Comparison of ENCODE assay signal across 1 cellular context in genomic region chr6:6654599-6655575, GRCh38.
TF ChIP-seq lines count a peak whose summit lies in the region.

No MANE protein-coding gene starts in this region.

TF ChIP-seq in K562, 482 proteins besides CTCF, POLR2A, EP300 and RAD21 (continued from another document and continues in another):
- TF ChIP-seq, protein P1, sequence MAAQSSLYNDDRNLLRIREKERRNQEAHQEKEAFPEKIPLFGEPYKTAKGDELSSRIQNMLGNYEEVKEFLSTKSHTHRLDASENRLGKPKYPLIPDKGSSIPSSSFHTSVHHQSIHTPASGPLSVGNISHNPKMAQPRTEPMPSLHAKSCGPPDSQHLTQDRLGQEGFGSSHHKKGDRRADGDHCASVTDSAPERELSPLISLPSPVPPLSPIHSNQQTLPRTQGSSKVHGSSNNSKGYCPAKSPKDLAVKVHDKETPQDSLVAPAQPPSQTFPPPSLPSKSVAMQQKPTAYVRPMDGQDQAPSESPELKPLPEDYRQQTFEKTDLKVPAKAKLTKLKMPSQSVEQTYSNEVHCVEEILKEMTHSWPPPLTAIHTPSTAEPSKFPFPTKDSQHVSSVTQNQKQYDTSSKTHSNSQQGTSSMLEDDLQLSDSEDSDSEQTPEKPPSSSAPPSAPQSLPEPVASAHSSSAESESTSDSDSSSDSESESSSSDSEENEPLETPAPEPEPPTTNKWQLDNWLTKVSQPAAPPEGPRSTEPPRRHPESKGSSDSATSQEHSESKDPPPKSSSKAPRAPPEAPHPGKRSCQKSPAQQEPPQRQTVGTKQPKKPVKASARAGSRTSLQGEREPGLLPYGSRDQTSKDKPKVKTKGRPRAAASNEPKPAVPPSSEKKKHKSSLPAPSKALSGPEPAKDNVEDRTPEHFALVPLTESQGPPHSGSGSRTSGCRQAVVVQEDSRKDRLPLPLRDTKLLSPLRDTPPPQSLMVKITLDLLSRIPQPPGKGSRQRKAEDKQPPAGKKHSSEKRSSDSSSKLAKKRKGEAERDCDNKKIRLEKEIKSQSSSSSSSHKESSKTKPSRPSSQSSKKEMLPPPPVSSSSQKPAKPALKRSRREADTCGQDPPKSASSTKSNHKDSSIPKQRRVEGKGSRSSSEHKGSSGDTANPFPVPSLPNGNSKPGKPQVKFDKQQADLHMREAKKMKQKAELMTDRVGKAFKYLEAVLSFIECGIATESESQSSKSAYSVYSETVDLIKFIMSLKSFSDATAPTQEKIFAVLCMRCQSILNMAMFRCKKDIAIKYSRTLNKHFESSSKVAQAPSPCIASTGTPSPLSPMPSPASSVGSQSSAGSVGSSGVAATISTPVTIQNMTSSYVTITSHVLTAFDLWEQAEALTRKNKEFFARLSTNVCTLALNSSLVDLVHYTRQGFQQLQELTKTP (IDR thresholded peaks at IDR 0.05; ENCODE audit: low read depth in 1 of 2, partially characterized antibody in 2 of 2): no peak
- TF ChIP-seq BACH1 (tag; IDR thresholded peaks at IDR 0.05) (peak; percentile 37), BHLHE40 (IDR thresholded peaks at IDR 0.05; ENCODE audit: low read length) (0 out of 2 replicates have a peak, but pooled peaks have one; percentile 51), KLF13 (tag; IDR thresholded peaks at IDR 0.05; ENCODE audit: borderline replicate concordance, low read depth) (peak; percentile 61; the same call in 1 of the 2 replicates), ATF3 (IDR thresholded peaks at IDR 0.05) (peak; percentile 96), ATF3 (CRISPR knock-in tag; conservative IDR thresholded peaks at IDR 0.05) (no peak), MYNN (IDR thresholded peaks at IDR 0.05) (no peak), MYNN (CRISPR knock-in tag; IDR thresholded peaks at IDR 0.05) (no peak), TAF1 (IDR thresholded peaks at IDR 0.05; ENCODE audit: control insufficient read depth, extremely low read depth, insufficient read depth, low read length, severe bottlenecking) (no peak), ZKSCAN8 (CRISPR knock-in tag; IDR thresholded peaks at IDR 0.05) (peak; percentile 68; the same call in 1 of the 2 replicates), FOXA3 (CRISPR knock-in tag; conservative IDR thresholded peaks at IDR 0.05 in 1 of 2, IDR thresholded peaks at IDR 0.05 in 1 of 2) (peak in 1 of 2 experiments; percentile 35; a peak in 1 of 4 replicates), ZBTB2 (IDR thresholded peaks at IDR 0.05) (no peak), GABPB1 (CRISPR knock-in tag; IDR thresholded peaks at IDR 0.05) (no peak; the same call in 1 of the 2 replicates), CBX3 (IDR thresholded peaks at IDR 0.05; ENCODE audit: borderline replicate concordance in 1 of 2, low read length in 2 of 2) (no peak), GTF3C2 (IDR thresholded peaks at IDR 0.05; ENCODE audit: borderline replicate concordance, extremely low read depth, insufficient read length) (no peak), CTBP1 (IDR thresholded peaks at IDR 0.05; ENCODE audit: borderline replicate concordance) (peak; percentile 72; the same call in 1 of the 2 replicates), NELFE (IDR thresholded peaks at IDR 0.05; ENCODE audit: insufficient read depth, insufficient read length) (no peak), TCFL5 (CRISPR knock-in tag; conservative IDR thresholded peaks at IDR 0.05) (no peak), ZNF174 (CRISPR knock-in tag; IDR thresholded peaks at IDR 0.05) (no peak), MCM2 (IDR thresholded peaks at IDR 0.05; ENCODE audit: low read depth) (no peak), NONO (IDR thresholded peaks at IDR 0.05; ENCODE audit: low read depth in 2 of 2, low read length in 1 of 2) (no peak), DMBX1 (CRISPR knock-in tag; IDR thresholded peaks at IDR 0.05; ENCODE audit: borderline replicate concordance) (peak; percentile 96), MAZ (CRISPR knock-in tag; conservative IDR thresholded peaks at IDR 0.05 in 1 of 2, IDR thresholded peaks at IDR 0.05 in 1 of 2) (peak; percentile 89 to 100), PHF8 (IDR thresholded peaks at IDR 0.05; ENCODE audit: borderline replicate concordance, low read length) (no peak), ETV5 (CRISPR knock-in tag; IDR thresholded peaks at IDR 0.05; ENCODE audit: low read depth) (peak; percentile 80), EP400 (IDR thresholded peaks at IDR 0.05) (peak; percentile 95), ZBTB17 (CRISPR knock-in tag; IDR thresholded peaks at IDR 0.05) (peak; percentile 88; the same call in 1 of the 2 replicates), MEF2D (tag; conservative IDR thresholded peaks at IDR 0.05; ENCODE audit: low read depth) (peak; percentile 94), HES1 (IDR thresholded peaks at IDR 0.05; ENCODE audit: low read depth) (0 out of 2 replicates have a peak, but pooled peaks have one; percentile 21), POLR2AphosphoS2 (IDR thresholded peaks at IDR 0.05; ENCODE audit: low read length) (no peak)
- TF ChIP-seq, protein P2, sequence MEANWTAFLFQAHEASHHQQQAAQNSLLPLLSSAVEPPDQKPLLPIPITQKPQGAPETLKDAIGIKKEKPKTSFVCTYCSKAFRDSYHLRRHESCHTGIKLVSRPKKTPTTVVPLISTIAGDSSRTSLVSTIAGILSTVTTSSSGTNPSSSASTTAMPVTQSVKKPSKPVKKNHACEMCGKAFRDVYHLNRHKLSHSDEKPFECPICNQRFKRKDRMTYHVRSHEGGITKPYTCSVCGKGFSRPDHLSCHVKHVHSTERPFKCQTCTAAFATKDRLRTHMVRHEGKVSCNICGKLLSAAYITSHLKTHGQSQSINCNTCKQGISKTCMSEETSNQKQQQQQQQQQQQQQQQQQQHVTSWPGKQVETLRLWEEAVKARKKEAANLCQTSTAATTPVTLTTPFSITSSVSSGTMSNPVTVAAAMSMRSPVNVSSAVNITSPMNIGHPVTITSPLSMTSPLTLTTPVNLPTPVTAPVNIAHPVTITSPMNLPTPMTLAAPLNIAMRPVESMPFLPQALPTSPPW (CRISPR knock-in tag; IDR thresholded peaks at IDR 0.05): peak; percentile 44; the same call in 1 of the 2 replicates
- TF ChIP-seq, protein P3, sequence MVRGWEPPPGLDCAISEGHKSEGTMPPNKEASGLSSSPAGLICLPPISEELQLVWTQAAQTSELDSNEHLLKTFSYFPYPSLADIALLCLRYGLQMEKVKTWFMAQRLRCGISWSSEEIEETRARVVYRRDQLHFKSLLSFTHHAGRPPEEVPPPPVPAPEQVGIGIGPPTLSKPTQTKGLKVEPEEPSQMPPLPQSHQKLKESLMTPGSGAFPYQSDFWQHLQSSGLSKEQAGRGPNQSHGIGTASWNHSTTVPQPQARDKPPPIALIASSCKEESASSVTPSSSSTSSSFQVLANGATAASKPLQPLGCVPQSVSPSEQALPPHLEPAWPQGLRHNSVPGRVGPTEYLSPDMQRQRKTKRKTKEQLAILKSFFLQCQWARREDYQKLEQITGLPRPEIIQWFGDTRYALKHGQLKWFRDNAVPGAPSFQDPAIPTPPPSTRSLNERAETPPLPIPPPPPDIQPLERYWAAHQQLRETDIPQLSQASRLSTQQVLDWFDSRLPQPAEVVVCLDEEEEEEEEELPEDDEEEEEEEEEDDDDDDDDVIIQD (CRISPR knock-in tag; IDR thresholded peaks at IDR 0.05): no peak
- TF ChIP-seq, protein P4, sequence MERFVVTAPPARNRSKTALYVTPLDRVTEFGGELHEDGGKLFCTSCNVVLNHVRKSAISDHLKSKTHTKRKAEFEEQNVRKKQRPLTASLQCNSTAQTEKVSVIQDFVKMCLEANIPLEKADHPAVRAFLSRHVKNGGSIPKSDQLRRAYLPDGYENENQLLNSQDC (CRISPR knock-in tag; IDR thresholded peaks at IDR 0.05): no peak
- TF ChIP-seq, protein P5, sequence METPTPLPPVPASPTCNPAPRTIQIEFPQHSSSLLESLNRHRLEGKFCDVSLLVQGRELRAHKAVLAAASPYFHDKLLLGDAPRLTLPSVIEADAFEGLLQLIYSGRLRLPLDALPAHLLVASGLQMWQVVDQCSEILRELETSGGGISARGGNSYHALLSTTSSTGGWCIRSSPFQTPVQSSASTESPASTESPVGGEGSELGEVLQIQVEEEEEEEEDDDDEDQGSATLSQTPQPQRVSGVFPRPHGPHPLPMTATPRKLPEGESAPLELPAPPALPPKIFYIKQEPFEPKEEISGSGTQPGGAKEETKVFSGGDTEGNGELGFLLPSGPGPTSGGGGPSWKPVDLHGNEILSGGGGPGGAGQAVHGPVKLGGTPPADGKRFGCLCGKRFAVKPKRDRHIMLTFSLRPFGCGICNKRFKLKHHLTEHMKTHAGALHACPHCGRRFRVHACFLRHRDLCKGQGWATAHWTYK (CRISPR knock-in tag; IDR thresholded peaks at IDR 0.05): 0 out of 2 replicates have a peak, but pooled peaks have one; percentile 73
- TF ChIP-seq, protein P6, sequence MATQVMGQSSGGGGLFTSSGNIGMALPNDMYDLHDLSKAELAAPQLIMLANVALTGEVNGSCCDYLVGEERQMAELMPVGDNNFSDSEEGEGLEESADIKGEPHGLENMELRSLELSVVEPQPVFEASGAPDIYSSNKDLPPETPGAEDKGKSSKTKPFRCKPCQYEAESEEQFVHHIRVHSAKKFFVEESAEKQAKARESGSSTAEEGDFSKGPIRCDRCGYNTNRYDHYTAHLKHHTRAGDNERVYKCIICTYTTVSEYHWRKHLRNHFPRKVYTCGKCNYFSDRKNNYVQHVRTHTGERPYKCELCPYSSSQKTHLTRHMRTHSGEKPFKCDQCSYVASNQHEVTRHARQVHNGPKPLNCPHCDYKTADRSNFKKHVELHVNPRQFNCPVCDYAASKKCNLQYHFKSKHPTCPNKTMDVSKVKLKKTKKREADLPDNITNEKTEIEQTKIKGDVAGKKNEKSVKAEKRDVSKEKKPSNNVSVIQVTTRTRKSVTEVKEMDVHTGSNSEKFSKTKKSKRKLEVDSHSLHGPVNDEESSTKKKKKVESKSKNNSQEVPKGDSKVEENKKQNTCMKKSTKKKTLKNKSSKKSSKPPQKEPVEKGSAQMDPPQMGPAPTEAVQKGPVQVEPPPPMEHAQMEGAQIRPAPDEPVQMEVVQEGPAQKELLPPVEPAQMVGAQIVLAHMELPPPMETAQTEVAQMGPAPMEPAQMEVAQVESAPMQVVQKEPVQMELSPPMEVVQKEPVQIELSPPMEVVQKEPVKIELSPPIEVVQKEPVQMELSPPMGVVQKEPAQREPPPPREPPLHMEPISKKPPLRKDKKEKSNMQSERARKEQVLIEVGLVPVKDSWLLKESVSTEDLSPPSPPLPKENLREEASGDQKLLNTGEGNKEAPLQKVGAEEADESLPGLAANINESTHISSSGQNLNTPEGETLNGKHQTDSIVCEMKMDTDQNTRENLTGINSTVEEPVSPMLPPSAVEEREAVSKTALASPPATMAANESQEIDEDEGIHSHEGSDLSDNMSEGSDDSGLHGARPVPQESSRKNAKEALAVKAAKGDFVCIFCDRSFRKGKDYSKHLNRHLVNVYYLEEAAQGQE (CRISPR knock-in tag; IDR thresholded peaks at IDR 0.05; ENCODE audit: low read depth): 0 out of 2 replicates have a peak, but pooled peaks have one; percentile 36
- TF ChIP-seq, protein P7, sequence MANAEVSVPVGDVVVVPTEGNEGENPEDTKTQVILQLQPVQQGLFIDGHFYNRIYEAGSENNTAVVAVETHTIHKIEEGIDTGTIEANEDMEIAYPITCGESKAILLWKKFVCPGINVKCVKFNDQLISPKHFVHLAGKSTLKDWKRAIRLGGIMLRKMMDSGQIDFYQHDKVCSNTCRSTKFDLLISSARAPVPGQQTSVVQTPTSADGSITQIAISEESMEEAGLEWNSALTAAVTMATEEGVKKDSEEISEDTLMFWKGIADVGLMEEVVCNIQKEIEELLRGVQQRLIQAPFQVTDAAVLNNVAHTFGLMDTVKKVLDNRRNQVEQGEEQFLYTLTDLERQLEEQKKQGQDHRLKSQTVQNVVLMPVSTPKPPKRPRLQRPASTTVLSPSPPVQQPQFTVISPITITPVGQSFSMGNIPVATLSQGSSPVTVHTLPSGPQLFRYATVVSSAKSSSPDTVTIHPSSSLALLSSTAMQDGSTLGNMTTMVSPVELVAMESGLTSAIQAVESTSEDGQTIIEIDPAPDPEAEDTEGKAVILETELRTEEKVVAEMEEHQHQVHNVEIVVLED (CRISPR knock-in tag; IDR thresholded peaks at IDR 0.05): no peak
